Comparison of ENCODE assay signal across 16 cellular contexts in genomic region chr7:155576416-155576815, GRCh38. TPM values are rescaled to one million over a fixed set of nuclear protein-coding genes. Genes with fewer than 3 reads are reported as not detected.
DNase-seq lines count a peak whose midpoint lies in the region; ATAC-seq and TF ChIP-seq lines count a peak whose summit lies in the region.
"Had no signal": no experiment of that assay in that cellular context is flagged by ENCODE, and none has a peak within 500 bp of the region (broad histone marks: within the 10 kb centered on the region; RNA-seq: fewer than 3 reads in every experiment).

No MANE protein-coding gene starts in this region.

- no peak overlapping the region for H3K27ac Mint-ChIP-seq in nephron progenitor cell
- H3K27ac Mint-ChIP-seq: HFFc6 had no signal

- intact Hi-C loops in OCI-LY7 (cut with micrococcal nuclease; ENCODE audit: unreplicated experiment) (no loop called here), colonic mucosa (cut with DNase I) (no loop called here), stomach (cut with DNase I; ENCODE audit: low total_unique reads) (no loop called here), breast epithelium (cut with DNase I; ENCODE audit: low total_unique reads) (no loop called here)

- H3K9me2 ChIP-seq in OCI-LY7 (ENCODE audit: insufficient read depth, low read length), result no peaks in the 10 kb centered on the region

- WGBS in lung, 2 donors, result 60 to 72% methylated on average over 20 of the region's 20 CpGs
- 26 to 52% (median 43%) methylated on average over 20 of the region's 20 CpGs for WGBS in stomach, 5 donors

- TF ChIP-seq POLR2A in stomach (IDR thresholded peaks at IDR 0.05) (no peak), breast epithelium (IDR thresholded peaks at IDR 0.05) (no peak)

- TF ChIP-seq EP300 in stomach (IDR thresholded peaks at IDR 0.05), result no peak

- H3K9ac ChIP-seq in colonic mucosa (ENCODE audit: low read depth in 2 of 2, low read length in 2 of 2), result no peak overlapping the region
- H3K9ac ChIP-seq: BLaER1 had no signal

- H3K36me3 ChIP-seq in OCI-LY7 (ENCODE audit: insufficient read depth, low read length), result no peaks in the 10 kb centered on the region
- no peaks in the 10 kb centered on the region for H3K36me3 ChIP-seq in colonic mucosa
- no peaks in the 10 kb centered on the region for H3K36me3 ChIP-seq in lung (ENCODE audit: control insufficient read depth in 2 of 2, insufficient read depth in 2 of 2, low read length in 2 of 2)
- H3K36me3 ChIP-seq in stomach, result no peaks in the 10 kb centered on the region
- no peaks in the 10 kb centered on the region for H3K36me3 ChIP-seq in breast epithelium
- H3K36me3 ChIP-seq: BLaER1 had no signal

- H3K4me2 ChIP-seq in OCI-LY7 (ENCODE audit: low read length), result peak overlapping the region; percentile 41; the same call in 1 of the 2 replicates
- H3K4me2 ChIP-seq: BLaER1 had no signal

- H3K36me3 Mint-ChIP-seq in nephron progenitor cell (ENCODE audit: low read depth), result no peaks in the 10 kb centered on the region

- no peaks in the 10 kb centered on the region for H3K9me3 Mint-ChIP-seq in nephron progenitor cell
- H3K9me3 Mint-ChIP-seq: HFFc6 had no signal

- CTCF ChIA-PET in OCI-LY7 (lab: Charles Lee; ENCODE audit: unreplicated experiment), result no interaction called here

- H3K9me3 ChIP-seq in OCI-LY7 (ENCODE audit: low read length) (no peaks in the 10 kb centered on the region), colonic mucosa (no peaks in the 10 kb centered on the region), lung (ENCODE audit: control insufficient read depth in 2 of 2, insufficient read depth in 1 of 2, low read length in 1 of 2) (no peaks in the 10 kb centered on the region), stomach (no peaks in the 10 kb centered on the region), breast epithelium (no peaks in the 10 kb centered on the region)
- H3K9me3 ChIP-seq: BLaER1 had no signal

- H3K4me3 Mint-ChIP-seq in nephron progenitor cell, result no peak overlapping the region
- H3K4me3 Mint-ChIP-seq: HFFc6 had no signal

- peaks cover 19% of the 10 kb centered on the region for H3K27me3 Mint-ChIP-seq in nephron progenitor cell (ENCODE audit: low read depth, poor library complexity)

- no peak overlapping the region for H2AFZ ChIP-seq in OCI-LY7 (ENCODE audit: low read length)

- no peaks in the 10 kb centered on the region for H4K20me1 ChIP-seq in OCI-LY7 (ENCODE audit: insufficient read depth, low read length)
- H4K20me1 ChIP-seq: BLaER1 had no signal

- BruUV-seq in OCI-LY7 (replicated peaks; lab: Mats Ljungman, UMichigan), result no TSS peak

- DNase-seq in OCI-LY7 (ENCODE audit: low spot score), result no peak
- no peak for DNase-seq in colonic mucosa
- DNase-seq in lung (ENCODE audit: low spot score), result peak; percentile 44
- DNase-seq in stomach, result no peak
- DNase-seq in breast epithelium (ENCODE audit: low spot score in 2 of 2), result no peak
- DNase-seq in activated CD4-positive, alpha-beta T cell treated with anti-CD3 and anti-CD28 coated beads for 48 hours, result no peak
- no peak for DNase-seq in nephron progenitor cell
- DNase-seq: GOT3; HFFc6; NCI-H1436 treated with DMSO at 0.1 percent for 48 hours; NCI-H2081; NCI-H2227 treated with DMSO at 0.1 percent for 48 hours; NCI-H526 treated with DMSO at 0.1 percent for 48 hours; NK-92 treated with Interleukin-12 subunit alpha and Interleukin-12 subunit beta, amount 100 ng/mL, for 24 hours had no signal

- peak; percentile 24 for ATAC-seq in lung (ENCODE audit: insufficient read depth, low FRiP score)

- H3K27ac ChIP-seq in OCI-LY7 (ENCODE audit: low read depth, low read length, poor library complexity, severe bottlenecking) (no peak overlapping the region), colonic mucosa (no peak overlapping the region), lung (ENCODE audit: low read depth in 1 of 2, low read length in 1 of 2) (no peak overlapping the region), stomach (peak overlapping the region in 1 of 5 donors; percentile 7), breast epithelium (no peak overlapping the region)
- H3K27ac ChIP-seq: BLaER1 had no signal

- H3K4me3 ChIP-seq in OCI-LY7 (ENCODE audit: low read depth, low read length, poor library complexity, severe bottlenecking) (no peak overlapping the region), colonic mucosa (peak overlapping the region; percentile 24), lung (no peak overlapping the region), stomach (peak overlapping the region; percentile 6 to 26 (median 14)), breast epithelium (no peak overlapping the region)
- H3K4me3 ChIP-seq: BLaER1 had no signal

- no peaks in the 10 kb centered on the region for H3K79me2 ChIP-seq in OCI-LY7 (ENCODE audit: insufficient read depth, low read depth, low read length)

- H3K27me3 ChIP-seq in colonic mucosa, result no peaks in the 10 kb centered on the region
- no peaks in the 10 kb centered on the region for H3K27me3 ChIP-seq in lung (ENCODE audit: control insufficient read depth, insufficient read depth)
- H3K27me3 ChIP-seq in stomach, result peaks cover 0 to 43% (median 0%) of the 10 kb centered on the region in 3 donors
- peaks cover 0 to 14% of the 10 kb centered on the region in 2 donors for H3K27me3 ChIP-seq in breast epithelium
- H3K27me3 ChIP-seq: BLaER1 had no signal

- TF ChIP-seq CTCF in OCI-LY7 (conservative IDR thresholded peaks at IDR 0.05; ENCODE audit: low read length) (no peak), colonic mucosa (IDR thresholded peaks at IDR 0.05) (no peak), lung (IDR thresholded peaks at IDR 0.05; ENCODE audit: control extremely low read depth, extremely low read depth) (no peak), stomach (IDR thresholded peaks at IDR 0.05) (no peak), breast epithelium (IDR thresholded peaks at IDR 0.05) (no peak), nephron progenitor cell (IDR thresholded peaks at IDR 0.05) (no peak)

- POLR2A ChIA-PET in OCI-LY7 (lab: Charles Lee), result interaction anchor here (0.6 kb wide), 1 partner anchor 213 kb away, joined by 3 read pairs; no protein-coding TSS in a partner anchor

- no peaks in the 10 kb centered on the region for H3K4me1 Mint-ChIP-seq in nephron progenitor cell

- H3K4me1 ChIP-seq in OCI-LY7 (ENCODE audit: insufficient read depth, low read length, poor library complexity, severe bottlenecking) (peaks cover 10% of the 10 kb centered on the region), colonic mucosa (no peaks in the 10 kb centered on the region), lung (ENCODE audit: control insufficient read depth in 2 of 2, insufficient read depth in 2 of 2, low read length in 2 of 2) (peaks cover 0 to 2% of the 10 kb centered on the region in 2 donors), stomach (peaks cover 0 to 6% (median 2%) of the 10 kb centered on the region in 4 donors), breast epithelium (no peaks in the 10 kb centered on the region)

RNA-seq across cellular contexts. Expression of gene CNPY1, which starts 30.1 kb away (rescaled TPM):
- not detected in 2 replicates for total RNA-seq in OCI-LY7 (2014; rRNA removed; shearing (Covaris generic))
- total RNA-seq in OCI-LY7 (2022), result not detected in 2 replicates
- not detected for total RNA-seq in colonic mucosa
- not detected for total RNA-seq in lung
- not detected for polyA plus RNA-seq in lung
- total RNA-seq in stomach, result under 1 TPM in 1 of 5 donors, not detected in 4; 0.18 TPM
- not detected for polyA plus RNA-seq in stomach
- under 1 TPM in 1 of 3 donors, not detected in 2; 0.29 TPM for total RNA-seq in breast epithelium
- total RNA-seq: HFFc6, HT1080 had no signal

Comparison
In these comparisons a context has a peak if more than half of its experiments do, and no peak if none do; other contexts are left out.
1. H3K4me3 ChIP-seq: peak in colonic mucosa (single experiment) and stomach (4 of 4); none in OCI-LY7 (single experiment), lung (single experiment) and breast epithelium (0 of 3).